ENCODE assay signal across 15 cellular contexts in genomic region chr10:68594405-68594804, GRCh38.
DNase-seq lines count a peak whose midpoint lies in the region; ATAC-seq and TF ChIP-seq lines count a peak whose summit lies in the region.
"Had no signal": no experiment of that assay in that cellular context is flagged by ENCODE, and none has a peak within 500 bp of the region (broad histone marks: within the 10 kb centered on the region; RNA-seq: fewer than 3 reads in every experiment).

No MANE protein-coding gene starts in this region.

- no peak for ATAC-seq in HG02840 (IDR thresholded peaks at IDR 0.05; ENCODE audit: low FRiP score, unreplicated experiment)
- no peak for ATAC-seq in GM21360 (IDR thresholded peaks at IDR 0.05; ENCODE audit: unreplicated experiment)
- ATAC-seq: activated CD4-positive, CD25-positive, alpha-beta regulatory T cell treated with anti-CD3 and anti-CD28 coated beads, Interleukin-2, amount 50 U/mL, for 24 hours had no signal

- no peak overlapping the region for H3K4me3 ChIP-seq in foreskin fibroblast (ENCODE audit: low read depth in 1 of 2, low read length in 2 of 2)

- DNase-seq in NCI-H510A treated with DMSO at 0.1 percent for 48 hours (lab: John Stamatoyannopoulos, UW) (peak; percentile 15), NCI-H510A (lab: John Stamatoyannopoulos, UW) (no peak), T1000 (lab: John Stamatoyannopoulos, UW) (peak; percentile 23), foreskin fibroblast (peak; percentile 54 to 62), smooth muscle cell of the brain vasculature (ENCODE audit: low read depth, low spot score) (peak; percentile 17)
- no peak for DNase-seq in activated T-cell treated with anti-CD3 and anti-CD28 coated beads, Interleukin-2, amount 50 U/mL, for 48 hours
- DNase-seq: 8988T; activated gamma-delta T cell; effector CD4-positive, alpha-beta T cell; left cardiac atrium; MM.1S; stimulated activated CD4-positive, alpha-beta T cell treated with anti-CD3 and anti-CD28 coated beads, Interleukin-4, amount 100 ng/mL, for 24 hours had no signal

- no peak for TF ChIP-seq CTCF in foreskin fibroblast (IDR thresholded peaks at IDR 0.05; ENCODE audit: low read depth, low read length)

Comparison
In these comparisons a context has a peak if more than half of its experiments do, and no peak if none do; other contexts are left out.
1. DNase-seq: peak in NCI-H510A treated with DMSO at 0.1 percent for 48 hours (single experiment), T1000 (single experiment), foreskin fibroblast (2 of 2) and smooth muscle cell of the brain vasculature (single experiment); none in NCI-H510A (single experiment) and activated T-cell treated with anti-CD3 and anti-CD28 coated beads, Interleukin-2, amount 50 U/mL, for 48 hours (0 of 2).